In genomic region chr9:19999491-20000057, GRCh38 we compare ENCODE assay signal across 8 cellular contexts.
DNase-seq lines count a peak whose midpoint lies in the region; ATAC-seq and TF ChIP-seq lines count a peak whose summit lies in the region.

No MANE protein-coding gene starts in this region.

- no peaks in the 10 kb centered on the region for H3K79me1 ChIP-seq in mesenchymal stem cell (replicated peaks; ENCODE audit: low read length, poor library complexity, severe bottlenecking)

- H2BK120ac ChIP-seq in mesenchymal stem cell (ENCODE audit: low read depth, low read length), result no peak overlapping the region

- no peak overlapping the region for H3K4me2 ChIP-seq in mesenchymal stem cell (ENCODE audit: low read length, poor library complexity, severe bottlenecking)

- H3K9me3 ChIP-seq in mesenchymal stem cell (ENCODE audit: control insufficient read depth, low read length), result no peaks in the 10 kb centered on the region

- in situ Hi-C loops in KBM-7 (cut with MboI; ENCODE audit: low pct_unique_long_range_greater_than_20kb, low sequenced_read_pairs), result no loop called here

- H2BK5ac ChIP-seq in mesenchymal stem cell (ENCODE audit: low read depth, low read length, poor library complexity, severe bottlenecking), result no peak overlapping the region

- H3K36me3 ChIP-seq in mesenchymal stem cell (ENCODE audit: control insufficient read depth in 1 of 2, insufficient read depth in 2 of 2, low read depth in 1 of 2, low read length in 2 of 2), result no peaks in the 10 kb centered on the region

- peak overlapping the region; percentile 6 for H3K27ac ChIP-seq in mesenchymal stem cell (ENCODE audit: low read length, poor library complexity, severe bottlenecking)

- H2AK5ac ChIP-seq in mesenchymal stem cell (ENCODE audit: low read length, severe bottlenecking), result no peak overlapping the region

- DNase-seq in AG09309 (ENCODE audit: low read depth) (peak; percentile 60), mesenchymal stem cell (peak; percentile 79), progenitor cell of endocrine pancreas (ENCODE audit: low spot score, unreplicated experiment) (no peak), NCI-H748 (lab: John Stamatoyannopoulos, UW; ENCODE audit: unreplicated experiment) (no peak), KBM-7 (no peak)
- peak; percentile 79 for DNase-seq in activated CD8-positive, alpha-beta memory T cell treated with anti-CD3 and anti-CD28 coated beads for 24 hours

- H3K4me1 ChIP-seq in mesenchymal stem cell (ENCODE audit: control insufficient read depth, insufficient read depth, low read depth, low read length), result peaks cover 6% of the 10 kb centered on the region

- no peak overlapping the region for H3K4ac ChIP-seq in mesenchymal stem cell (ENCODE audit: low read depth in 1 of 2, low read length in 2 of 2)

- H3K27ac Mint-ChIP-seq in progenitor cell of endocrine pancreas, result no peak overlapping the region

- peaks cover 0 to 25% of the 10 kb centered on the region in 2 experiments for H3K27me3 ChIP-seq in mesenchymal stem cell (ENCODE audit: control insufficient read depth in 1 of 2, insufficient read depth in 1 of 2, low read length in 2 of 2)

- 3% methylated on average over 2 of the region's 2 CpGs for WGBS in mesenchymal stem cell

- no peak overlapping the region for H3K18ac ChIP-seq in mesenchymal stem cell (ENCODE audit: low read depth in 1 of 2, low read length in 2 of 2)

- H3K23ac ChIP-seq in mesenchymal stem cell (ENCODE audit: low read length in 2 of 2), result no peak overlapping the region

- H3K9ac ChIP-seq in mesenchymal stem cell (ENCODE audit: low read length), result no peak overlapping the region

- no peaks in the 10 kb centered on the region for H3K36me3 Mint-ChIP-seq in progenitor cell of endocrine pancreas (ENCODE audit: insufficient read depth)

- H2AFZ ChIP-seq in mesenchymal stem cell (ENCODE audit: low read depth, low read length), result no peak overlapping the region

- no peak overlapping the region for H3K4me3 ChIP-seq in AG09309 (ENCODE audit: control insufficient read depth, low read depth, low read length)
- H3K4me3 ChIP-seq in mesenchymal stem cell (ENCODE audit: insufficient read depth in 1 of 2, low read depth in 1 of 2, low read length in 2 of 2), result no peak overlapping the region

- H3K4me3 Mint-ChIP-seq in progenitor cell of endocrine pancreas (ENCODE audit: low read depth), result no peak overlapping the region

- H3K14ac ChIP-seq in mesenchymal stem cell (ENCODE audit: low read length in 2 of 2), result no peak overlapping the region

- peak overlapping the region; percentile 75 for H4K8ac ChIP-seq in mesenchymal stem cell (ENCODE audit: low read length)

- H3K27me3 Mint-ChIP-seq in progenitor cell of endocrine pancreas, result no peaks in the 10 kb centered on the region

- H4K91ac ChIP-seq in mesenchymal stem cell (ENCODE audit: low read length), result no peak overlapping the region

- no peak for TF ChIP-seq CTCF in AG09309 (IDR thresholded peaks at IDR 0.05; ENCODE audit: control insufficient read depth, insufficient read depth, low read depth, low read length, missing control alignments)
- no peak for TF ChIP-seq CTCF in progenitor cell of endocrine pancreas (IDR thresholded peaks at IDR 0.05; ENCODE audit: unreplicated experiment)

- H3K9me3 Mint-ChIP-seq in progenitor cell of endocrine pancreas (ENCODE audit: low read depth), result no peaks in the 10 kb centered on the region

- no peak overlapping the region for H2BK12ac ChIP-seq in mesenchymal stem cell (ENCODE audit: low read length in 2 of 2)

- no peak overlapping the region for H2BK15ac ChIP-seq in mesenchymal stem cell (ENCODE audit: low read depth, poor library complexity, severe bottlenecking)

- ATAC-seq in GM19324 (IDR thresholded peaks at IDR 0.05; ENCODE audit: low FRiP score, unreplicated experiment), result peak; percentile 48
- peak; percentile 87 for ATAC-seq in HG03175 (IDR thresholded peaks at IDR 0.05; ENCODE audit: unreplicated experiment)

- no peaks in the 10 kb centered on the region for H3K4me1 Mint-ChIP-seq in progenitor cell of endocrine pancreas (ENCODE audit: low read depth)

Comparison
In these comparisons a context has a peak if more than half of its experiments do, and no peak if none do; other contexts are left out.
1. DNase-seq: peak in AG09309 (single experiment), activated CD8-positive, alpha-beta memory T cell treated with anti-CD3 and anti-CD28 coated beads for 24 hours (single experiment) and mesenchymal stem cell (single experiment); none in progenitor cell of endocrine pancreas (single experiment), NCI-H748 (single experiment) and KBM-7 (single experiment).